31 cellular contexts compared by ENCODE assay signal in the genomic region with DNA sequence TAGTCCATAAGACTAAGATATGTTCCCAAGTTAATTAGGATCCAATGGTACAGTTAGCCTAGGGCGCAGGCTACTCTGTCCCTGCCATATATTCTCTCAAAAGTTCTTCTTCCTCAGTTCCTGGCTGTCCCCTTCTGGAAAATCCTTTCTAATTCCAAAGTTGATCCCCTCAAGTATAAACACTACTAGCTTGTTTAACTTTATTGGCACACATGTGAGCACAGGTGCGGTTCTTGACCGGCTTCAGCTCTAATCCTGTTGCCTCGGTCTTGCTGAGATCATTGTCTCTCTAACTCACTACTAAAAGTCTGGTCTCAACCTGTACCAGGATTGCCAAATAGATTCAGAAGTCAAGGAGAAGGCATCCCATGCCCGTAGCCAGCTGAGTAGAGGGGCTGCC.
"Had no signal": no experiment of that assay in that cellular context is flagged by ENCODE, and none has a peak within 500 bp of the region (broad histone marks: within the 10 kb centered on the region; RNA-seq: fewer than 3 reads in every experiment).

No MANE protein-coding gene starts in this region.

- H3K4me3 ChIP-seq: adrenal gland, body of pancreas had no signal

- H3K27me3 ChIP-seq: adrenal gland, body of pancreas had no signal

- H3K27ac ChIP-seq: adrenal gland, body of pancreas had no signal

- H3K4me1 Mint-ChIP-seq: activated CD4-positive, alpha-beta memory T cell treated with anti-CD3 and anti-CD28 coated beads, Interleukin-2, amount 10 ng/mL, durations not matched to agents 7 days and 5 days; activated CD4-positive, alpha-beta T cell treated with anti-CD3 and anti-CD28 coated beads, Interleukin-2, amount 10 ng/mL, durations not matched to agents 7 days and 5 days; activated naive CD4-positive, alpha-beta T cell treated with anti-CD3 and anti-CD28 coated beads, Interleukin-2, amount 50 U/mL, for 24 hours; activated naive CD8-positive, alpha-beta T cell treated with anti-CD3 and anti-CD28 coated beads for 36 hours; activated naive CD8-positive, alpha-beta T cell treated with anti-CD3 and anti-CD28 coated beads, Interleukin-2, amount 50 U/mL, for 24 hours; T-helper 17 cell had no signal

- H3K36me3 Mint-ChIP-seq: activated naive CD4-positive, alpha-beta T cell treated with anti-CD3 and anti-CD28 coated beads, Interleukin-2, amount 50 U/mL, for 24 hours; activated naive CD8-positive, alpha-beta T cell treated with anti-CD3 and anti-CD28 coated beads for 36 hours had no signal

- H3K4me3 Mint-ChIP-seq: activated CD4-positive, alpha-beta memory T cell treated with anti-CD3 and anti-CD28 coated beads, Interleukin-2, amount 10 ng/mL, durations not matched to agents 7 days and 5 days; activated CD4-positive, alpha-beta T cell treated with anti-CD3 and anti-CD28 coated beads, Interleukin-2, amount 10 ng/mL, durations not matched to agents 7 days and 5 days; activated naive CD4-positive, alpha-beta T cell treated with anti-CD3 and anti-CD28 coated beads for 36 hours; activated naive CD4-positive, alpha-beta T cell treated with anti-CD3 and anti-CD28 coated beads, Interleukin-2, amount 50 U/mL, for 24 hours; activated naive CD8-positive, alpha-beta T cell treated with anti-CD3 and anti-CD28 coated beads for 36 hours; activated naive CD8-positive, alpha-beta T cell treated with anti-CD3 and anti-CD28 coated beads, Interleukin-2, amount 50 U/mL, for 24 hours; activated T-cell treated with anti-CD3 and anti-CD28 coated beads, Interleukin-2, amount 50 U/mL, for 4 hours; effector memory CD8-positive, alpha-beta T cell; T-helper 17 cell; T-helper 2 cell treated with Interferon-gamma antibody and Interleukin-4, amounts not matched to agents 5 μg/mL and 100 μg/mL, for 36 hours had no signal

- H3K9me3 ChIP-seq: adrenal gland, body of pancreas had no signal

- H3K36me3 ChIP-seq: adrenal gland had no signal

- FAIRE-seq: colon, frontal cortex had no signal

- H3K4me1 ChIP-seq: body of pancreas had no signal

- H3K9me3 Mint-ChIP-seq: activated CD4-positive, alpha-beta memory T cell treated with anti-CD3 and anti-CD28 coated beads, Interleukin-2, amount 10 ng/mL, durations not matched to agents 7 days and 5 days; activated CD4-positive, alpha-beta T cell treated with anti-CD3 and anti-CD28 coated beads, Interleukin-2, amount 10 ng/mL, durations not matched to agents 7 days and 5 days; activated naive CD4-positive, alpha-beta T cell treated with anti-CD3 and anti-CD28 coated beads for 36 hours; activated naive CD4-positive, alpha-beta T cell treated with anti-CD3 and anti-CD28 coated beads, Interleukin-2, amount 50 U/mL, for 24 hours; activated naive CD8-positive, alpha-beta T cell treated with anti-CD3 and anti-CD28 coated beads for 36 hours; activated naive CD8-positive, alpha-beta T cell treated with anti-CD3 and anti-CD28 coated beads, Interleukin-2, amount 50 U/mL, for 24 hours; activated T-cell treated with anti-CD3 and anti-CD28 coated beads, Interleukin-2, amount 50 U/mL, for 4 hours; activated T-helper 2 cell treated with anti-CD3 and anti-CD28 coated beads, Interferon-gamma antibody, Interleukin-2, Interleukin-4, amounts not matched to agents 10 μg/mL and 5 μg/mL and 100 μg/mL, durations not matched to agents 14 hours and 24 hours and 36 hours; effector memory CD8-positive, alpha-beta T cell; T-helper 2 cell treated with Interferon-gamma antibody and Interleukin-4, amounts not matched to agents 5 μg/mL and 100 μg/mL, for 36 hours had no signal

- ATAC-seq: activated naive CD8-positive, alpha-beta T cell treated with anti-CD3 and anti-CD28 coated beads, Interleukin-2, amount 50 U/mL, for 24 hours; activated T-cell treated with anti-CD3 and anti-CD28 coated beads, Interleukin-2, amount 50 U/mL, for 4 hours; body of pancreas; effector memory CD8-positive, alpha-beta T cell; T-helper 17 cell had no signal

- H3K27me3 Mint-ChIP-seq: activated CD4-positive, alpha-beta T cell treated with anti-CD3 and anti-CD28 coated beads, Interleukin-2, amount 10 ng/mL, durations not matched to agents 7 days and 5 days; activated naive CD4-positive, alpha-beta T cell treated with anti-CD3 and anti-CD28 coated beads, Interleukin-2, amount 50 U/mL, for 24 hours; activated naive CD8-positive, alpha-beta T cell treated with anti-CD3 and anti-CD28 coated beads for 36 hours; activated naive CD8-positive, alpha-beta T cell treated with anti-CD3 and anti-CD28 coated beads, Interleukin-2, amount 50 U/mL, for 24 hours had no signal

- DNase-seq: activated CD4-positive, alpha-beta memory T cell treated with anti-CD3 and anti-CD28 coated beads, Interleukin-2, amount 10 ng/mL, durations not matched to agents 7 days and 5 days; activated CD4-positive, alpha-beta T cell treated with anti-CD3 and anti-CD28 coated beads for 1 hour; activated CD4-positive, alpha-beta T cell treated with anti-CD3 and anti-CD28 coated beads for 4 hours; activated CD4-positive, alpha-beta T cell treated with anti-CD3 and anti-CD28 coated beads, Interleukin-2, amount 10 ng/mL, durations not matched to agents 7 days and 5 days; activated CD4-positive, alpha-beta T cell treated with anti-CD3 and anti-CD28 coated beads, Interleukin-2, amount 50 U/mL, for 4 hours; activated CD8-positive, alpha-beta memory T cell treated with anti-CD3 and anti-CD28 coated beads for 24 hours; activated effector memory CD4-positive, alpha-beta T cell treated with anti-CD3 and anti-CD28 coated beads, Interleukin-2, amount 50 U/mL, for 16 hours; activated naive CD4-positive, alpha-beta T cell treated with anti-CD3 and anti-CD28 coated beads for 36 hours; activated naive CD8-positive, alpha-beta T cell treated with anti-CD3 and anti-CD28 coated beads for 36 hours; activated naive CD8-positive, alpha-beta T cell treated with anti-CD3 and anti-CD28 coated beads, Interleukin-2, amount 50 U/mL, for 24 hours; activated T-cell treated with anti-CD3 and anti-CD28 coated beads, Interleukin-2, amount 50 U/mL, for 4 hours; adrenal gland; amygdala; aorta; body of pancreas; caudate nucleus; cortex of kidney; dermis blood vessel endothelial cell; effector CD4-positive, alpha-beta T cell; effector memory CD8-positive, alpha-beta T cell; erythroblast; foreskin fibroblast; head of caudate nucleus; hippocampal formation; T-helper 17 cell; T1000 had no signal

- H3K27ac Mint-ChIP-seq: activated CD4-positive, alpha-beta memory T cell treated with anti-CD3 and anti-CD28 coated beads, Interleukin-2, amount 10 ng/mL, durations not matched to agents 7 days and 5 days; activated CD4-positive, alpha-beta T cell treated with anti-CD3 and anti-CD28 coated beads, Interleukin-2, amount 10 ng/mL, durations not matched to agents 7 days and 5 days; activated naive CD4-positive, alpha-beta T cell treated with anti-CD3 and anti-CD28 coated beads for 36 hours; activated naive CD4-positive, alpha-beta T cell treated with anti-CD3 and anti-CD28 coated beads, Interleukin-2, amount 50 U/mL, for 24 hours; activated naive CD8-positive, alpha-beta T cell treated with anti-CD3 and anti-CD28 coated beads for 36 hours; activated naive CD8-positive, alpha-beta T cell treated with anti-CD3 and anti-CD28 coated beads, Interleukin-2, amount 50 U/mL, for 24 hours; activated T-helper 2 cell treated with anti-CD3 and anti-CD28 coated beads, Interferon-gamma antibody, Interleukin-2, Interleukin-4, amounts not matched to agents 10 μg/mL and 5 μg/mL and 100 μg/mL, durations not matched to agents 14 hours and 24 hours and 36 hours; effector memory CD8-positive, alpha-beta T cell; T-helper 17 cell; T-helper 2 cell treated with Interferon-gamma antibody and Interleukin-4, amounts not matched to agents 5 μg/mL and 100 μg/mL, for 36 hours had no signal
